ENCODE assay signal across 13 cellular contexts in genomic region chr5:169686137-169686536, GRCh38. TPM values are rescaled to one million over a fixed set of nuclear protein-coding genes. Genes with fewer than 3 reads are reported as not detected.
DNase-seq lines count a peak whose midpoint lies in the region; ATAC-seq and TF ChIP-seq lines count a peak whose summit lies in the region.
"Had no signal": no experiment of that assay in that cellular context is flagged by ENCODE, and none has a peak within 500 bp of the region (broad histone marks: within the 10 kb centered on the region; RNA-seq: fewer than 3 reads in every experiment).

No MANE protein-coding gene starts in this region.

- POLR2A ChIA-PET in CD8-positive, alpha-beta T cell (lab: Charles Lee): no interaction called here
- POLR2A ChIA-PET in MCF 10A (lab: Yijun Ruan, JAX): no interaction called here

- H3K4me1 ChIP-seq in CD8-positive, alpha-beta T cell (ENCODE audit: insufficient read depth, low read length): no peaks in the 10 kb centered on the region

- H3K27ac ChIP-seq in CD8-positive, alpha-beta T cell (ENCODE audit: low read depth, low read length): no peak overlapping the region

- peaks cover 53% of the 10 kb centered on the region for H3K36me3 ChIP-seq in CD8-positive, alpha-beta T cell (ENCODE audit: insufficient read depth, low read length)

- no peak overlapping the region for H3K4me3 Mint-ChIP-seq in CD8-positive, alpha-beta T cell
- H3K4me3 Mint-ChIP-seq in MCF 10A (ENCODE audit: unreplicated experiment): no peak overlapping the region
- H3K4me3 Mint-ChIP-seq in Calu3 (ENCODE audit: low read depth, unreplicated experiment): no peak overlapping the region
- H3K4me3 Mint-ChIP-seq: immature natural killer cell had no signal

- BruUV-seq in MCF 10A (replicated peaks; lab: Mats Ljungman, UMichigan) (no TSS peak), Calu3 (replicated peaks; lab: Mats Ljungman, UMichigan) (no TSS peak)

- peak overlapping the region; percentile 25 for H3K27ac Mint-ChIP-seq in CD8-positive, alpha-beta T cell
- H3K27ac Mint-ChIP-seq in MCF 10A (ENCODE audit: low read depth, unreplicated experiment) (no peak overlapping the region), Calu3 (ENCODE audit: unreplicated experiment) (no peak overlapping the region)

- H3K4me3 ChIP-seq in CD8-positive, alpha-beta T cell (ENCODE audit: low read depth, low read length): no peak overlapping the region

- TF ChIP-seq CTCF in CD8-positive, alpha-beta T cell (IDR thresholded peaks at IDR 0.05): no peak
- TF ChIP-seq CTCF in MCF 10A (IDR thresholded peaks at IDR 0.05; ENCODE audit: unreplicated experiment): no peak
- no peak for TF ChIP-seq CTCF in Calu3 (IDR thresholded peaks at IDR 0.05; ENCODE audit: unreplicated experiment)

- no peak for DNase-seq in CD8-positive, alpha-beta T cell
- DNase-seq in NCI-H510A treated with DMSO at 0.1 percent for 48 hours (lab: John Stamatoyannopoulos, UW) (peak; percentile 51), ecto neural progenitor cell (ENCODE audit: low spot score) (no peak), T-helper 9 cell (no peak), MCF 10A (ENCODE audit: unreplicated experiment) (no peak), Calu3 (no peak)
- DNase-seq: activated effector memory CD4-positive, alpha-beta T cell treated with anti-CD3 and anti-CD28 coated beads, Interleukin-2, amount 50 U/mL, for 16 hours; effector CD4-positive, alpha-beta T cell; HCEC 1CT; immature natural killer cell; NCI-H1105 treated with DMSO at 0.1 percent for 48 hours had no signal

- no peaks in the 10 kb centered on the region for H3K9me3 Mint-ChIP-seq in CD8-positive, alpha-beta T cell
- H3K9me3 Mint-ChIP-seq in MCF 10A (ENCODE audit: unreplicated experiment) (no peaks in the 10 kb centered on the region), Calu3 (ENCODE audit: low read depth, unreplicated experiment) (peaks cover 5% of the 10 kb centered on the region)
- H3K9me3 Mint-ChIP-seq: immature natural killer cell had no signal

- ATAC-seq in CD8-positive, alpha-beta T cell: no peak
- ATAC-seq in GM19025 (IDR thresholded peaks at IDR 0.05; ENCODE audit: low read depth, unreplicated experiment) (peak; percentile 82), HG02885 (IDR thresholded peaks at IDR 0.05; ENCODE audit: poor library complexity, unreplicated experiment) (peak; percentile 72)

- H3K27me3 ChIP-seq in CD8-positive, alpha-beta T cell (ENCODE audit: insufficient read depth, low read length): no peaks in the 10 kb centered on the region

- H3K9me3 ChIP-seq in CD8-positive, alpha-beta T cell (ENCODE audit: low read length): no peaks in the 10 kb centered on the region

- CTCF ChIA-PET in CD8-positive, alpha-beta T cell (lab: Charles Lee): no interaction called here
- CTCF ChIA-PET in MCF 10A (lab: Yijun Ruan, JAX): interaction anchor here (0.7 to 5.2 kb wide), 2 partner anchors 14 to 828 kb away, joined by 4 to 27 read pairs; no protein-coding TSS in a partner anchor
- CTCF ChIA-PET in Calu3 (lab: Charles Lee): no interaction called here

- H3K27me3 Mint-ChIP-seq in CD8-positive, alpha-beta T cell (ENCODE audit: low read depth): no peaks in the 10 kb centered on the region
- H3K27me3 Mint-ChIP-seq in MCF 10A (ENCODE audit: insufficient read depth, unreplicated experiment) (no peaks in the 10 kb centered on the region), Calu3 (ENCODE audit: unreplicated experiment) (peaks cover 29% of the 10 kb centered on the region)

- H3K36me3 Mint-ChIP-seq in CD8-positive, alpha-beta T cell: peaks cover 94% of the 10 kb centered on the region
- no peaks in the 10 kb centered on the region for H3K36me3 Mint-ChIP-seq in MCF 10A (ENCODE audit: insufficient read depth, unreplicated experiment)
- H3K36me3 Mint-ChIP-seq in Calu3 (ENCODE audit: insufficient read depth, unreplicated experiment): no peaks in the 10 kb centered on the region

- H3K4me1 Mint-ChIP-seq in CD8-positive, alpha-beta T cell (ENCODE audit: low read depth): no peaks in the 10 kb centered on the region
- no peaks in the 10 kb centered on the region for H3K4me1 Mint-ChIP-seq in MCF 10A (ENCODE audit: insufficient read depth, unreplicated experiment)
- H3K4me1 Mint-ChIP-seq in Calu3 (ENCODE audit: low read depth, unreplicated experiment): no peaks in the 10 kb centered on the region

- intact Hi-C loops in CD8-positive, alpha-beta T cell (cut with DNase I, micrococcal nuclease): no loop called here
- intact Hi-C loops in MCF 10A (cut with micrococcal nuclease) (no loop called here), Calu3 (cut with micrococcal nuclease; ENCODE audit: unreplicated experiment) (no loop called here)

RNA-seq across cellular contexts. Expression of gene DOCK2, which starts 49.1 kb away (rescaled TPM):
- total RNA-seq in CD8-positive, alpha-beta T cell: 100 to 1,000 TPM; 194 to 197 TPM
- total RNA-seq in MCF 10A (2022) (0.39 and 0.42 TPM in 2 replicates), Calu3 (2022) (not detected in 2 replicates)

Comparison
In these comparisons a context has a peak if more than half of its experiments do, and no peak if none do; other contexts are left out.
1. RNA of gene DOCK2, which starts 49.1 kb away (total RNA-seq): 194 to 197 TPM in CD8-positive, alpha-beta T cell; 0.39 to 0.42 TPM in MCF 10A and not detected in Calu3; every median in the first group is over 100 times any median in the second.